1 cellular context compared by ENCODE assay signal in genomic region chr13:99498304-99499161, GRCh38.
TF ChIP-seq lines count a peak whose summit lies in the region.

No MANE protein-coding gene starts in this region.

TF ChIP-seq in HepG2, 621 proteins besides CTCF, POLR2A, EP300 and RAD21 (continued from another document and continues in another):
- TF ChIP-seq KIAA2018 (CRISPR knock-in tag; IDR thresholded peaks at IDR 0.05; ENCODE audit: borderline replicate concordance) = no peak
- TF ChIP-seq IKZF5 (CRISPR knock-in tag; IDR thresholded peaks at IDR 0.05) = peak; percentile 54
- TF ChIP-seq DBP (CRISPR knock-in tag; IDR thresholded peaks at IDR 0.05; ENCODE audit: not compliant biosample characterization) = no peak
- peak; percentile 58; the same call in 1 of the 2 replicates for TF ChIP-seq ZBTB34 (CRISPR knock-in tag; IDR thresholded peaks at IDR 0.05)
- TF ChIP-seq POLR2G (IDR thresholded peaks at IDR 0.05; ENCODE audit: low read depth, low read length) = peak; percentile 91
- no peak; the same call in 1 of the 2 replicates for TF ChIP-seq HBP1 (CRISPR knock-in tag; IDR thresholded peaks at IDR 0.05; ENCODE audit: low read depth)
- no peak; the same call in 1 of the 2 replicates for TF ChIP-seq RFX3 (CRISPR knock-in tag; IDR thresholded peaks at IDR 0.05)
- no peak for TF ChIP-seq NFKB2 (CRISPR knock-in tag; IDR thresholded peaks at IDR 0.05; ENCODE audit: borderline replicate concordance)
- TF ChIP-seq BRD4 (CRISPR knock-in tag; IDR thresholded peaks at IDR 0.05) = no peak
- no peak for TF ChIP-seq IRF9 (CRISPR knock-in tag; IDR thresholded peaks at IDR 0.05; ENCODE audit: borderline replicate concordance)
- TF ChIP-seq TFAP4 (IDR thresholded peaks at IDR 0.05; ENCODE audit: borderline replicate concordance, low read depth) = peak; percentile 67; the same call in 1 of the 2 replicates
- TF ChIP-seq ZNF552 (CRISPR knock-in tag; IDR thresholded peaks at IDR 0.05; ENCODE audit: borderline replicate concordance) = no peak
- TF ChIP-seq ZNF546 (CRISPR knock-in tag; conservative IDR thresholded peaks at IDR 0.05) = no peak
- TF ChIP-seq ZNF232 (CRISPR knock-in tag; IDR thresholded peaks at IDR 0.05; ENCODE audit: borderline replicate concordance) = no peak; the same call in 1 of the 2 replicates
- TF ChIP-seq ZNF224 (CRISPR knock-in tag; IDR thresholded peaks at IDR 0.05) = 0 out of 2 replicates have a peak, but pooled peaks have one; percentile 60
- TF ChIP-seq TBL1XR1 (IDR thresholded peaks at IDR 0.05; ENCODE audit: borderline replicate concordance, low read length, partially characterized antibody) = no peak
- peak; percentile 85 for TF ChIP-seq SAP130 (CRISPR knock-in tag; IDR thresholded peaks at IDR 0.05; ENCODE audit: low read depth)
- no peak for TF ChIP-seq SCMH1 (CRISPR knock-in tag; IDR thresholded peaks at IDR 0.05; ENCODE audit: borderline replicate concordance)
- no peak for TF ChIP-seq ZFP82 (CRISPR knock-in tag; IDR thresholded peaks at IDR 0.05; ENCODE audit: borderline replicate concordance)
- no peak for TF ChIP-seq TAF15 (IDR thresholded peaks at IDR 0.05; ENCODE audit: low read depth, low read length, poor library complexity, severe bottlenecking)
- no peak for TF ChIP-seq ZNF281 (CRISPR knock-in tag; IDR thresholded peaks at IDR 0.05; ENCODE audit: borderline replicate concordance)
- peak; percentile 24; the same call in 1 of the 2 replicates for TF ChIP-seq ATF1 (CRISPR knock-in tag; IDR thresholded peaks at IDR 0.05)
- peak; percentile 32; the same call in 1 of the 2 replicates for TF ChIP-seq SOX5 (CRISPR knock-in tag; IDR thresholded peaks at IDR 0.05; ENCODE audit: borderline replicate concordance)
- no peak for TF ChIP-seq REST (IDR thresholded peaks at IDR 0.05; ENCODE audit: borderline replicate concordance in 1 of 2, low read depth in 1 of 2, low read length in 2 of 2)
- peak; percentile 86; the same call in 1 of the 2 replicates for TF ChIP-seq TMF1 (CRISPR knock-in tag; IDR thresholded peaks at IDR 0.05; ENCODE audit: low read depth)
- TF ChIP-seq FOXP1 (IDR thresholded peaks at IDR 0.05) = no peak
- TF ChIP-seq FOXP1 (CRISPR knock-in tag; IDR thresholded peaks at IDR 0.05) = no peak
- TF ChIP-seq ZNF33A (CRISPR knock-in tag; IDR thresholded peaks at IDR 0.05; ENCODE audit: borderline replicate concordance) = no peak
- peak; percentile 55; the same call in 1 of the 2 replicates for TF ChIP-seq ARID3A (IDR thresholded peaks at IDR 0.05; ENCODE audit: low read depth, low read length)
- no peak for TF ChIP-seq ZNF33B (CRISPR knock-in tag; IDR thresholded peaks at IDR 0.05)
- no peak for TF ChIP-seq NFE2 (CRISPR knock-in tag; IDR thresholded peaks at IDR 0.05)
